ENCODE assay signal across 15 cellular contexts in the genomic region with DNA sequence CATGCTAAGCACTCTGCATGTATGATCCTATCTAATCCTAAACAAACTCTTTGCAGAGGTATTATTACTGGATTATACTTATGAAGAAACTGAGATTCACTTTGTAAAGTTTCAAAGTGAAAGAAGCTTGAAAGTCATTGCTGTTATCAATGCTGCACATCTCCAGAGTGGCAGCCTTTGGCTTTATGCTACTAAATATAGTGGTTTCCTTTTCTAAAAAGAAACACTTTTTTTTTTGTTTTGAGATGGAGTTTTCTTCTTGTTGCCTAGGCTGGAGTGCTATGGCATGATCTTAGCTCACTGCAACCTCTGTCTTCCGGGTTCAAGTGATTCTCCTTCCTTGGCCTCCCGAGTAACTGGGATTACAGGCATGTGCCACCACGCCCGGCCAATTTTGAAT.
A peak's percentile ranks its signal among the peaks of the same experiment; 100 is the strongest.
DNase-seq lines count a peak whose midpoint lies in the region; ATAC-seq and TF ChIP-seq lines count a peak whose summit lies in the region.
"Had no signal": no experiment of that assay in that cellular context is flagged by ENCODE, and none has a peak within 500 bp of the region (broad histone marks: within the 10 kb centered on the region; RNA-seq: fewer than 3 reads in every experiment).

No MANE protein-coding gene starts in this region.

- no peak overlapping the region for H3K4me3 Mint-ChIP-seq in activated T-cell treated with anti-CD3 and anti-CD28 coated beads, Interleukin-2, amount 50 U/mL, for 4 hours
- H3K4me3 Mint-ChIP-seq in CD4-positive, alpha-beta memory T cell: peak overlapping the region in 2 of 8 donors; percentile 61 to 62
- H3K4me3 Mint-ChIP-seq in T-helper 17 cell: no peak overlapping the region
- H3K4me3 Mint-ChIP-seq: CD14-positive monocyte had no signal

- no peak overlapping the region for H3K27ac ChIP-seq in CD4-positive, alpha-beta memory T cell (ENCODE audit: low read depth, low read length)
- peak overlapping the region; percentile 70 for H3K27ac ChIP-seq in foreskin keratinocyte

- TF ChIP-seq CTCF in foreskin keratinocyte (conservative IDR thresholded peaks at IDR 0.05): no peak

- CTCF ChIA-PET in CD4-positive, alpha-beta memory T cell (lab: Charles Lee; ENCODE audit: partially characterized antibody): no interaction called here

- POLR2A ChIA-PET in CD4-positive, alpha-beta memory T cell (lab: Charles Lee; ENCODE audit: partially characterized antibody): no interaction called here

- no peak for DNase-seq in activated T-cell treated with anti-CD3 and anti-CD28 coated beads, Interleukin-2, amount 50 U/mL, for 4 hours
- DNase-seq in activated T-cell treated with anti-CD3 and anti-CD28 coated beads for 4 hours (no peak), T-helper 17 cell (no peak), foreskin keratinocyte (no peak), dermis blood vessel endothelial cell (no peak), NCI-H1436 (lab: John Stamatoyannopoulos, UW) (no peak)
- peak in 4 of 5 donors; percentile 6 to 35 (median 14) for DNase-seq in CD4-positive, alpha-beta memory T cell
- DNase-seq: DMS53, KG1, NCI-H1092, NCI-H2081 treated with DMSO at 0.1 percent for 48 hours, NCI-H2227 treated with DMSO at 0.1 percent for 48 hours, NCI-H524, Right ventricle myocardium superior had no signal

- ATAC-seq in activated T-cell treated with anti-CD3 and anti-CD28 coated beads, Interleukin-2, amount 50 U/mL, for 4 hours: peak; percentile 12 to 13
- ATAC-seq in T-helper 17 cell (peak; percentile 26), foreskin keratinocyte (no peak)

- no peaks in the 10 kb centered on the region for H3K9me3 Mint-ChIP-seq in activated T-cell treated with anti-CD3 and anti-CD28 coated beads, Interleukin-2, amount 50 U/mL, for 4 hours
- H3K9me3 Mint-ChIP-seq in CD4-positive, alpha-beta memory T cell: peaks cover 0 to 2% (median 0%) of the 10 kb centered on the region in 8 donors

- H3K27me3 ChIP-seq in CD4-positive, alpha-beta memory T cell (ENCODE audit: insufficient read depth, low read length): no peaks in the 10 kb centered on the region
- no peaks in the 10 kb centered on the region for H3K27me3 ChIP-seq in foreskin keratinocyte

- no peaks in the 10 kb centered on the region for H3K36me3 Mint-ChIP-seq in activated T-cell treated with anti-CD3 and anti-CD28 coated beads, Interleukin-2, amount 50 U/mL, for 4 hours (ENCODE audit: insufficient read depth)
- H3K36me3 Mint-ChIP-seq in CD4-positive, alpha-beta memory T cell: no peaks in the 10 kb centered on the region
- H3K36me3 Mint-ChIP-seq in T-helper 17 cell (ENCODE audit: low read depth): no peaks in the 10 kb centered on the region
- H3K36me3 Mint-ChIP-seq: CD14-positive monocyte had no signal

- no peak overlapping the region for H3K4me3 ChIP-seq in CD4-positive, alpha-beta memory T cell (ENCODE audit: low read length in 2 of 2)

- H3K36me3 ChIP-seq in CD4-positive, alpha-beta memory T cell (ENCODE audit: insufficient read depth, low read length): no peaks in the 10 kb centered on the region

- no peaks in the 10 kb centered on the region for H3K27me3 Mint-ChIP-seq in activated T-cell treated with anti-CD3 and anti-CD28 coated beads, Interleukin-2, amount 50 U/mL, for 4 hours (ENCODE audit: low read depth)
- H3K27me3 Mint-ChIP-seq in CD4-positive, alpha-beta memory T cell: no peaks in the 10 kb centered on the region
- no peaks in the 10 kb centered on the region for H3K27me3 Mint-ChIP-seq in T-helper 17 cell

- intact Hi-C loops in CD4-positive, alpha-beta memory T cell (cut with micrococcal nuclease): no loop called here

- no peaks in the 10 kb centered on the region for H3K9me3 ChIP-seq in CD4-positive, alpha-beta memory T cell (ENCODE audit: control insufficient read depth in 1 of 2, low read length in 2 of 2)
- H3K9me3 ChIP-seq in T-helper 17 cell (ENCODE audit: control insufficient read depth, low read length, poor library complexity, severe bottlenecking): no peaks in the 10 kb centered on the region

- peaks cover 43% of the 10 kb centered on the region for H3K4me1 ChIP-seq in CD4-positive, alpha-beta memory T cell (ENCODE audit: insufficient read depth, low read length)
- H3K4me1 ChIP-seq in foreskin keratinocyte: peaks cover 13% of the 10 kb centered on the region

- peaks cover 41% of the 10 kb centered on the region for H3K4me1 Mint-ChIP-seq in activated T-cell treated with anti-CD3 and anti-CD28 coated beads, Interleukin-2, amount 50 U/mL, for 4 hours (ENCODE audit: low read depth)
- H3K4me1 Mint-ChIP-seq in CD4-positive, alpha-beta memory T cell: peaks cover 27 to 60% (median 46%) of the 10 kb centered on the region in 4 donors
- peaks cover 34% of the 10 kb centered on the region for H3K4me1 Mint-ChIP-seq in T-helper 17 cell

- peak overlapping the region in 1 of 7 donors; percentile 62 for H3K27ac Mint-ChIP-seq in CD4-positive, alpha-beta memory T cell
- peak overlapping the region; percentile 45 for H3K27ac Mint-ChIP-seq in T-helper 17 cell
- H3K27ac Mint-ChIP-seq: CD14-positive monocyte had no signal

Comparison
In these comparisons a context has a peak if more than half of its experiments do, and no peak if none do; other contexts are left out.
1. DNase-seq: peak in CD4-positive, alpha-beta memory T cell (4 of 5); none in activated T-cell treated with anti-CD3 and anti-CD28 coated beads, Interleukin-2, amount 50 U/mL, for 4 hours (single experiment), activated T-cell treated with anti-CD3 and anti-CD28 coated beads for 4 hours (single experiment), T-helper 17 cell (0 of 3), foreskin keratinocyte (0 of 2), dermis blood vessel endothelial cell (single experiment) and NCI-H1436 (single experiment).